In genomic region chr15:48855501-48856440, GRCh38 we compare ENCODE assay signal across 1 cellular context.
TF ChIP-seq lines count a peak whose summit lies in the region.

No MANE protein-coding gene starts in this region.

TF ChIP-seq in K562, 482 proteins besides CTCF, POLR2A, EP300 and RAD21 (continued from another document):
- TF ChIP-seq, protein P1, sequence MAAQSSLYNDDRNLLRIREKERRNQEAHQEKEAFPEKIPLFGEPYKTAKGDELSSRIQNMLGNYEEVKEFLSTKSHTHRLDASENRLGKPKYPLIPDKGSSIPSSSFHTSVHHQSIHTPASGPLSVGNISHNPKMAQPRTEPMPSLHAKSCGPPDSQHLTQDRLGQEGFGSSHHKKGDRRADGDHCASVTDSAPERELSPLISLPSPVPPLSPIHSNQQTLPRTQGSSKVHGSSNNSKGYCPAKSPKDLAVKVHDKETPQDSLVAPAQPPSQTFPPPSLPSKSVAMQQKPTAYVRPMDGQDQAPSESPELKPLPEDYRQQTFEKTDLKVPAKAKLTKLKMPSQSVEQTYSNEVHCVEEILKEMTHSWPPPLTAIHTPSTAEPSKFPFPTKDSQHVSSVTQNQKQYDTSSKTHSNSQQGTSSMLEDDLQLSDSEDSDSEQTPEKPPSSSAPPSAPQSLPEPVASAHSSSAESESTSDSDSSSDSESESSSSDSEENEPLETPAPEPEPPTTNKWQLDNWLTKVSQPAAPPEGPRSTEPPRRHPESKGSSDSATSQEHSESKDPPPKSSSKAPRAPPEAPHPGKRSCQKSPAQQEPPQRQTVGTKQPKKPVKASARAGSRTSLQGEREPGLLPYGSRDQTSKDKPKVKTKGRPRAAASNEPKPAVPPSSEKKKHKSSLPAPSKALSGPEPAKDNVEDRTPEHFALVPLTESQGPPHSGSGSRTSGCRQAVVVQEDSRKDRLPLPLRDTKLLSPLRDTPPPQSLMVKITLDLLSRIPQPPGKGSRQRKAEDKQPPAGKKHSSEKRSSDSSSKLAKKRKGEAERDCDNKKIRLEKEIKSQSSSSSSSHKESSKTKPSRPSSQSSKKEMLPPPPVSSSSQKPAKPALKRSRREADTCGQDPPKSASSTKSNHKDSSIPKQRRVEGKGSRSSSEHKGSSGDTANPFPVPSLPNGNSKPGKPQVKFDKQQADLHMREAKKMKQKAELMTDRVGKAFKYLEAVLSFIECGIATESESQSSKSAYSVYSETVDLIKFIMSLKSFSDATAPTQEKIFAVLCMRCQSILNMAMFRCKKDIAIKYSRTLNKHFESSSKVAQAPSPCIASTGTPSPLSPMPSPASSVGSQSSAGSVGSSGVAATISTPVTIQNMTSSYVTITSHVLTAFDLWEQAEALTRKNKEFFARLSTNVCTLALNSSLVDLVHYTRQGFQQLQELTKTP (IDR thresholded peaks at IDR 0.05; ENCODE audit: low read depth in 1 of 2, partially characterized antibody in 2 of 2): no peak
- TF ChIP-seq SNRNP70 (optimal IDR thresholded peaks at IDR 0.05; ENCODE audit: low read depth, low read length) (no peak), NR4A1 (CRISPR knock-in tag; IDR thresholded peaks at IDR 0.05) (no peak), NR4A1 (tag; IDR thresholded peaks at IDR 0.05) (no peak), ZC3H4 (CRISPR knock-in tag; IDR thresholded peaks at IDR 0.05; ENCODE audit: borderline replicate concordance) (no peak), ZNF24 (IDR thresholded peaks at IDR 0.05) (peak; percentile 51; the same call in 1 of the 2 replicates), SOX6 (IDR thresholded peaks at IDR 0.05) (no peak), FOXJ2 (tag; IDR thresholded peaks at IDR 0.05) (0 out of 2 replicates have a peak, but pooled peaks have one; percentile 70), RFX7 (CRISPR knock-in tag; IDR thresholded peaks at IDR 0.05) (no peak), SMAD3 (CRISPR knock-in tag; conservative IDR thresholded peaks at IDR 0.05) (no peak), KAT7 (CRISPR knock-in tag; IDR thresholded peaks at IDR 0.05; ENCODE audit: borderline replicate concordance) (no peak), RNF2 (IDR thresholded peaks at IDR 0.05) (no peak), NR2C1 (IDR thresholded peaks at IDR 0.05) (peak; percentile 57), NR2C1 (tag; IDR thresholded peaks at IDR 0.05) (peak; percentile 26; the same call in 1 of the 2 replicates), ZNF347 (CRISPR knock-in tag; IDR thresholded peaks at IDR 0.05; ENCODE audit: low read depth) (no peak)
- TF ChIP-seq, protein P2, sequence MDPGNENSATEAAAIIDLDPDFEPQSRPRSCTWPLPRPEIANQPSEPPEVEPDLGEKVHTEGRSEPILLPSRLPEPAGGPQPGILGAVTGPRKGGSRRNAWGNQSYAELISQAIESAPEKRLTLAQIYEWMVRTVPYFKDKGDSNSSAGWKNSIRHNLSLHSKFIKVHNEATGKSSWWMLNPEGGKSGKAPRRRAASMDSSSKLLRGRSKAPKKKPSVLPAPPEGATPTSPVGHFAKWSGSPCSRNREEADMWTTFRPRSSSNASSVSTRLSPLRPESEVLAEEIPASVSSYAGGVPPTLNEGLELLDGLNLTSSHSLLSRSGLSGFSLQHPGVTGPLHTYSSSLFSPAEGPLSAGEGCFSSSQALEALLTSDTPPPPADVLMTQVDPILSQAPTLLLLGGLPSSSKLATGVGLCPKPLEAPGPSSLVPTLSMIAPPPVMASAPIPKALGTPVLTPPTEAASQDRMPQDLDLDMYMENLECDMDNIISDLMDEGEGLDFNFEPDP (CRISPR knock-in tag; IDR thresholded peaks at IDR 0.05): no peak
TF ChIP-seq in K562: peak in this region for 19.
